ENCODE assay signal across 32 cellular contexts in genomic region chr15:96870510-96871039, GRCh38.
DNase-seq lines count a peak whose midpoint lies in the region; ATAC-seq and TF ChIP-seq lines count a peak whose summit lies in the region.
"Had no signal": no experiment of that assay in that cellular context is flagged by ENCODE, and none has a peak within 500 bp of the region (broad histone marks: within the 10 kb centered on the region; RNA-seq: fewer than 3 reads in every experiment).

No MANE protein-coding gene starts in this region.

- peak; percentile 61 for ATAC-seq in GM23338
- ATAC-seq in lung (ENCODE audit: insufficient read depth, low FRiP score): peak; percentile 27
- ATAC-seq in aorta (ENCODE audit: low FRiP score): no peak
- ATAC-seq: A549; activated CD8-positive, alpha-beta T cell treated with anti-CD3 and anti-CD28 coated beads for 36 hours; CD8-positive, alpha-beta T cell had no signal

- H3K4me1 ChIP-seq in GM23338 (ENCODE audit: insufficient read depth) (peaks cover 21% of the 10 kb centered on the region), lung (ENCODE audit: control insufficient read depth in 2 of 2, insufficient read depth in 2 of 2, low read length in 2 of 2) (no peaks in the 10 kb centered on the region), aorta (ENCODE audit: control insufficient read depth in 1 of 2, insufficient read depth in 2 of 2, low read length in 2 of 2) (no peaks in the 10 kb centered on the region)
- H3K4me1 ChIP-seq in effector memory CD4-positive, alpha-beta T cell (ENCODE audit: control insufficient read depth, insufficient read depth, low read length, poor library complexity, severe bottlenecking): no peaks in the 10 kb centered on the region
- H3K4me1 ChIP-seq: A549, left ventricle myocardium inferior, vagina had no signal

- no peak for TF ChIP-seq CTCF in GM23338 (conservative IDR thresholded peaks at IDR 0.05; ENCODE audit: low read depth in 2 of 2)
- TF ChIP-seq CTCF in brain (conservative IDR thresholded peaks at IDR 0.05): no peak
- TF ChIP-seq CTCF in lung (IDR thresholded peaks at IDR 0.05; ENCODE audit: control extremely low read depth, extremely low read depth): no peak
- no peak for TF ChIP-seq CTCF in nephron progenitor cell (IDR thresholded peaks at IDR 0.05)

- peak overlapping the region; percentile 56 for H3K4me2 ChIP-seq in GM23338
- H3K4me2 ChIP-seq: A549 had no signal

- H3K4me3 ChIP-seq in GM23338 (no peak overlapping the region; the same call in 1 of the 2 replicates), lung (no peak overlapping the region), aorta (ENCODE audit: low read length in 2 of 2) (no peak overlapping the region)
- H3K4me3 ChIP-seq in effector memory CD4-positive, alpha-beta T cell (ENCODE audit: insufficient read depth, low read depth, low read length, poor library complexity, severe bottlenecking): no peak overlapping the region
- H3K4me3 ChIP-seq: A549, left ventricle myocardium inferior, SK-N-MC, thoracic aorta, vagina had no signal

- peak; percentile 43 for DNase-seq in GM23338 (ENCODE audit: low spot score)
- DNase-seq in NCI-H1436 (lab: John Stamatoyannopoulos, UW): peak; percentile 79
- no peak for DNase-seq in lung (ENCODE audit: low spot score)
- no peak for DNase-seq in T-helper 2 cell
- DNase-seq in effector memory CD4-positive, alpha-beta T cell: no peak
- DNase-seq in nephron progenitor cell: no peak
- no peak for DNase-seq in aorta
- DNase-seq: activated CD4-positive, alpha-beta T cell treated with anti-CD3 and anti-CD28 coated beads for 1 hour; activated CD8-positive, alpha-beta T cell treated with anti-CD3 and anti-CD28 coated beads for 36 hours; amygdala; CD8-positive, alpha-beta T cell; DMS 273 treated with DMSO at 0.1 percent for 48 hours; effector CD8-positive, alpha-beta T cell; EL; erythroblast; foreskin fibroblast; HCEC 1CT; left ventricle myocardium inferior; naive B cell; NCI-H226; NCI-H82; RPMI8226 had no signal

- H3K27ac ChIP-seq in GM23338 (ENCODE audit: low read depth): peak overlapping the region; percentile 92
- H3K27ac ChIP-seq in lung (ENCODE audit: low read depth in 1 of 2, low read length in 1 of 2): no peak overlapping the region
- no peak overlapping the region for H3K27ac ChIP-seq in effector memory CD4-positive, alpha-beta T cell (ENCODE audit: insufficient read depth, low read length, poor library complexity, severe bottlenecking)
- H3K27ac ChIP-seq in aorta (ENCODE audit: low read depth in 1 of 2, low read length in 2 of 2): no peak overlapping the region
- H3K27ac ChIP-seq: A549, left ventricle myocardium inferior, SK-N-MC, thoracic aorta, vagina had no signal

- intact Hi-C loops in aorta (cut with DNase I): no loop called here

- H3K4me1 Mint-ChIP-seq in GM23338 (peaks cover 22% of the 10 kb centered on the region), brain (peaks cover 10% of the 10 kb centered on the region), nephron progenitor cell (peaks cover 17% of the 10 kb centered on the region)
- H3K4me1 Mint-ChIP-seq: activated naive CD4-positive, alpha-beta T cell treated with anti-CD3 and anti-CD28 coated beads, Interleukin-2, amount 50 U/mL, for 24 hours; mesothelial cell of epicardium; naive B cell had no signal

- no peaks in the 10 kb centered on the region for H3K79me2 ChIP-seq in GM23338 (replicated peaks; ENCODE audit: insufficient read depth)

- no peaks in the 10 kb centered on the region for H3F3A ChIP-seq in GM23338 (replicated peaks; ENCODE audit: low read depth)

- H3K9me3 Mint-ChIP-seq in GM23338: peaks cover 8% of the 10 kb centered on the region; the same call in 2 of the 3 replicates
- peaks cover 5 to 19% (median 6%) of the 10 kb centered on the region in 5 experiments for H3K9me3 Mint-ChIP-seq in brain
- H3K9me3 Mint-ChIP-seq in nephron progenitor cell: peaks cover 30% of the 10 kb centered on the region
- H3K9me3 Mint-ChIP-seq: CD8-positive, alpha-beta T cell; stimulated activated naive CD8-positive, alpha-beta T cell treated with anti-CD3 and anti-CD28 coated beads, Interleukin-15, Interleukin-2, amounts not matched to agents 100 ng/mL and 50 ng/mL, for 24 hours had no signal

- H3K36me3 ChIP-seq in GM23338 (ENCODE audit: insufficient read depth): no peaks in the 10 kb centered on the region
- no peaks in the 10 kb centered on the region for H3K36me3 ChIP-seq in lung (ENCODE audit: control insufficient read depth in 2 of 2, insufficient read depth in 2 of 2, low read length in 2 of 2)
- H3K36me3 ChIP-seq in effector memory CD4-positive, alpha-beta T cell (ENCODE audit: control insufficient read depth, insufficient read depth, low read length): no peaks in the 10 kb centered on the region
- H3K36me3 ChIP-seq in aorta (ENCODE audit: control insufficient read depth in 1 of 2, insufficient read depth in 2 of 2, low read length in 1 of 2): no peaks in the 10 kb centered on the region
- H3K36me3 ChIP-seq: left ventricle myocardium inferior, thoracic aorta, vagina had no signal

- H4K20me1 ChIP-seq in GM23338 (replicated peaks; ENCODE audit: insufficient read depth): no peaks in the 10 kb centered on the region

- peaks cover 0 to 9% of the 10 kb centered on the region in 2 donors for H3K9me3 ChIP-seq in lung (ENCODE audit: control insufficient read depth in 2 of 2, insufficient read depth in 1 of 2, low read length in 1 of 2)
- H3K9me3 ChIP-seq in effector memory CD4-positive, alpha-beta T cell (ENCODE audit: control insufficient read depth, low read length): no peaks in the 10 kb centered on the region
- peaks cover 5% of the 10 kb centered on the region for H3K9me3 ChIP-seq in aorta (ENCODE audit: control insufficient read depth, low read length)
- H3K9me3 ChIP-seq: A549, thoracic aorta, vagina had no signal

- H3K27me3 ChIP-seq in GM23338 (ENCODE audit: insufficient read depth): no peaks in the 10 kb centered on the region
- no peaks in the 10 kb centered on the region for H3K27me3 ChIP-seq in lung (ENCODE audit: control insufficient read depth, insufficient read depth)
- no peaks in the 10 kb centered on the region for H3K27me3 ChIP-seq in effector memory CD4-positive, alpha-beta T cell (replicated peaks; ENCODE audit: control insufficient read depth, insufficient read depth, low read length, poor library complexity, severe bottlenecking)
- no peaks in the 10 kb centered on the region for H3K27me3 ChIP-seq in aorta (ENCODE audit: control insufficient read depth in 1 of 2, insufficient read depth in 2 of 2, low read length in 1 of 2)
- H3K27me3 ChIP-seq: vagina had no signal

- H3K9me2 ChIP-seq in GM23338 (ENCODE audit: insufficient read depth): peaks cover 2% of the 10 kb centered on the region; the same call in 1 of the 2 replicates

- H2AFZ ChIP-seq in GM23338: peak overlapping the region; percentile 40; the same call in 1 of the 2 replicates

- H3K36me3 Mint-ChIP-seq in GM23338 (ENCODE audit: low read depth) (peaks cover 11% of the 10 kb centered on the region; the same call in 1 of the 3 replicates), brain (no peaks in the 10 kb centered on the region), nephron progenitor cell (ENCODE audit: low read depth) (peaks cover 9% of the 10 kb centered on the region)
- H3K36me3 Mint-ChIP-seq: activated naive CD4-positive, alpha-beta T cell treated with anti-CD3 and anti-CD28 coated beads, Interleukin-2, amount 50 U/mL, for 24 hours; CD8-positive, alpha-beta T cell; naive B cell had no signal

- WGBS in lung, 2 donors: 53 to 71% methylated on average over 11 of the region's 11 CpGs
- 42 to 55% methylated on average over 11 of the region's 11 CpGs for WGBS in aorta, 2 donors

- H3K27ac Mint-ChIP-seq in GM23338 (no peak overlapping the region), brain (peak overlapping the region in 2 of 5 experiments; percentile 15 to 22), nephron progenitor cell (no peak overlapping the region)
- H3K27ac Mint-ChIP-seq: activated CD8-positive, alpha-beta T cell treated with anti-CD3 and anti-CD28 coated beads for 36 hours; activated naive CD4-positive, alpha-beta T cell treated with anti-CD3 and anti-CD28 coated beads, Interleukin-2, amount 50 U/mL, for 24 hours; activated T-helper 2 cell treated with anti-CD3 and anti-CD28 coated beads, Interferon-gamma antibody, Interleukin-2, Interleukin-4, amounts not matched to agents 10 μg/mL and 5 μg/mL and 100 μg/mL, durations not matched to agents 14 hours and 24 hours and 36 hours; CD8-positive, alpha-beta T cell; mesothelial cell of epicardium; stimulated activated naive CD8-positive, alpha-beta T cell treated with anti-CD3 and anti-CD28 coated beads, Interleukin-15, Interleukin-2, amounts not matched to agents 100 ng/mL and 50 ng/mL, for 24 hours; T-helper 1 cell treated with Interleukin-12 subunit alpha and Interleukin-12 subunit beta and Interleukin-4 antibody, amounts not matched to agents 30 μg/mL and 1 μg/mL, for 36 hours had no signal

- no peak overlapping the region for H3K4me3 Mint-ChIP-seq in GM23338
- H3K4me3 Mint-ChIP-seq in brain: peak overlapping the region in 3 of 5 experiments; percentile 23 to 55 (median 29)
- no peak overlapping the region for H3K4me3 Mint-ChIP-seq in nephron progenitor cell
- H3K4me3 Mint-ChIP-seq: activated CD8-positive, alpha-beta T cell treated with anti-CD3 and anti-CD28 coated beads for 36 hours; activated naive CD4-positive, alpha-beta T cell treated with anti-CD3 and anti-CD28 coated beads, Interleukin-2, amount 50 U/mL, for 24 hours; CD8-positive, alpha-beta T cell; mesothelial cell of epicardium; naive B cell; stimulated activated naive CD8-positive, alpha-beta T cell treated with anti-CD3 and anti-CD28 coated beads, Interleukin-15, Interleukin-2, amounts not matched to agents 100 ng/mL and 50 ng/mL, for 24 hours; T-helper 1 cell treated with Interleukin-12 subunit alpha and Interleukin-12 subunit beta and Interleukin-4 antibody, amounts not matched to agents 30 μg/mL and 1 μg/mL, for 36 hours had no signal

- H3K27me3 Mint-ChIP-seq in GM23338 (ENCODE audit: insufficient read depth, low read depth, poor library complexity): peaks cover 7% of the 10 kb centered on the region
- peaks cover 7% of the 10 kb centered on the region for H3K27me3 Mint-ChIP-seq in brain
- H3K27me3 Mint-ChIP-seq in nephron progenitor cell (ENCODE audit: low read depth, poor library complexity): peaks cover 8% of the 10 kb centered on the region
- H3K27me3 Mint-ChIP-seq: naive B cell; stimulated activated naive CD8-positive, alpha-beta T cell treated with anti-CD3 and anti-CD28 coated beads, Interleukin-15, Interleukin-2, amounts not matched to agents 100 ng/mL and 50 ng/mL, for 24 hours had no signal

TF ChIP-seq in GM23338, 12 proteins besides CTCF, POLR2A, EP300 and RAD21 (continues in another document):
- TF ChIP-seq EZH2phosphoT487 (IDR thresholded peaks at IDR 0.05; ENCODE audit: unreplicated experiment) (no peak), JUNB (IDR thresholded peaks at IDR 0.05; ENCODE audit: unreplicated experiment) (no peak)

Comparison
In these comparisons a context has a peak if more than half of its experiments do, and no peak if none do; other contexts are left out.
1. DNase-seq: peak in GM23338 (single experiment) and NCI-H1436 (single experiment); none in lung (single experiment), T-helper 2 cell (0 of 5), effector memory CD4-positive, alpha-beta T cell (0 of 3), nephron progenitor cell (single experiment) and aorta (0 of 2).
2. H3K4me3 Mint-ChIP-seq: peak in brain (3 of 5); none in GM23338 (single experiment) and nephron progenitor cell (single experiment).